Comparison of ENCODE assay signal across 9 cellular contexts in the genomic region with DNA sequence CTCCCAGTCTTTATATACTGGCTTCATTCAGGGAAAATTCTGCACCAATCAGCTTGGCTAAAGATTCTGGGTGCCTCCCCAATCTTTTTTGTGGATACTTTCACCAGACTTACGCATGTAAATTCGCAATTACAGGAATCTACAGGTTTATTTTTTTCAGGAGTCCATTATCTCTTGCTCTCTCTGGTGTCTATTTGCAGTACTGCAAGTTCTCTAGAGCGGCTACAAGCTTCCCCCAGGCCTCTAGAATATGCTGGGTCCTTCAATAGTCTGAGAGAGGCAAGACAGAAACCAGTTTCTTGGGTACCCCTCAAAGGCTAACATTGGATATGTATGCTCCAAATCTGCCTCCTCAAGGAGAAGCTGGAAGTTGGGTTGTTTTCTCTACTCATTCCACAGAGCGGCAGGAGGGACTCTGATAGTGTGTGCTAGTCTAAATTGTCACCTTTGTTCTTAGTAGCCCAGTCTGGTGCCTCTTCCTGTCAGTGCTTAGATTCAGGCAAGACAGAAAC. TPM values are rescaled to one million over a fixed set of nuclear protein-coding genes. Genes with fewer than 3 reads are reported as not detected.
A peak's percentile ranks its signal among the peaks of the same experiment; 100 is the strongest.
DNase-seq lines count a peak whose midpoint lies in the region; ATAC-seq and TF ChIP-seq lines count a peak whose summit lies in the region.
"Had no signal": no experiment of that assay in that cellular context is flagged by ENCODE, and none has a peak within 500 bp of the region (broad histone marks: within the 10 kb centered on the region; RNA-seq: fewer than 3 reads in every experiment).

No MANE protein-coding gene starts in this region.

- H3K9me3 ChIP-seq in Karpas-422 (ENCODE audit: low read length) (no peaks in the 10 kb centered on the region), hepatocyte (ENCODE audit: low read depth) (no peaks in the 10 kb centered on the region)

- no peaks in the 10 kb centered on the region for H3K79me2 ChIP-seq in Karpas-422 (ENCODE audit: low read length)
- no peaks in the 10 kb centered on the region for H3K79me2 ChIP-seq in hepatocyte

- H3K4me3 ChIP-seq in Karpas-422 (ENCODE audit: low read length) (no peak overlapping the region), hepatocyte (no peak overlapping the region)

- no peaks in the 10 kb centered on the region for H3K36me3 ChIP-seq in Karpas-422 (ENCODE audit: insufficient read depth, low read length)
- H3K36me3 ChIP-seq in hepatocyte (replicated peaks; ENCODE audit: insufficient read depth, low read depth), result no peaks in the 10 kb centered on the region

- H3K9me2 ChIP-seq in Karpas-422 (replicated peaks; ENCODE audit: insufficient read depth, low read length) (no peaks in the 10 kb centered on the region), hepatocyte (replicated peaks; ENCODE audit: insufficient read depth) (no peaks in the 10 kb centered on the region)

- H3K27me3 ChIP-seq in Karpas-422 (ENCODE audit: low read length), result no peaks in the 10 kb centered on the region; the same call in 1 of the 2 replicates
- H3K27me3 ChIP-seq in hepatocyte, result peaks cover 7% of the 10 kb centered on the region

- DNase-seq in ELR (ENCODE audit: low read depth) (peak; percentile 65), Karpas-422 (peak; percentile 65), hepatocyte (ENCODE audit: low spot score) (no peak), NCI-H1930 (lab: John Stamatoyannopoulos, UW) (no peak), COR-L47 (lab: John Stamatoyannopoulos, UW) (no peak), DMS153 (lab: John Stamatoyannopoulos, UW) (no peak)

- no peak for ATAC-seq in GM19455 (IDR thresholded peaks at IDR 0.05; ENCODE audit: unreplicated experiment)

- WGBS in hepatocyte (ENCODE audit: low lambda C conversion rate, missing lambda C conversion rate), result 44% methylated on average over 4 of the region's 4 CpGs

- H3K4me1 ChIP-seq in Karpas-422 (ENCODE audit: low read length), result no peaks in the 10 kb centered on the region
- H3K4me1 ChIP-seq in hepatocyte (ENCODE audit: insufficient read depth), result no peaks in the 10 kb centered on the region

- no peak overlapping the region for H3K4me2 ChIP-seq in Karpas-422 (ENCODE audit: low read depth, low read length, poor library complexity, severe bottlenecking)
- no peak overlapping the region for H3K4me2 ChIP-seq in hepatocyte

- H2AFZ ChIP-seq in Karpas-422 (ENCODE audit: low read length) (no peak overlapping the region), hepatocyte (no peak overlapping the region)

- no peak overlapping the region for H3K27ac ChIP-seq in Karpas-422 (ENCODE audit: low read length)
- no peak overlapping the region for H3K27ac ChIP-seq in VCaP
- no peak overlapping the region for H3K27ac ChIP-seq in hepatocyte

- TF ChIP-seq CTCF in VCaP (conservative IDR thresholded peaks at IDR 0.05) (peak; percentile 66), hepatocyte (IDR thresholded peaks at IDR 0.05; ENCODE audit: poor library complexity) (peak; percentile 51)

- no peak overlapping the region for H3K9ac ChIP-seq in Karpas-422 (ENCODE audit: low read length)

- H4K20me1 ChIP-seq in Karpas-422 (ENCODE audit: insufficient read depth, low read depth, low read length) (no peaks in the 10 kb centered on the region), hepatocyte (ENCODE audit: insufficient read depth, poor library complexity, severe bottlenecking) (no peaks in the 10 kb centered on the region)

RNA-seq across cellular contexts. Expression of gene SUN5, which starts 58.5 kb away (rescaled TPM):
- not detected in 2 replicates for total RNA-seq in Karpas-422 (2014; rRNA removed; shearing (Covaris generic); ENCODE audit: low replicate concordance)
- not detected in 2 replicates for total RNA-seq in hepatocyte
- polyA plus RNA-seq in hepatocyte, result not detected in 2 replicates
- total RNA-seq: T-helper 1 cell treated with Interleukin-12 subunit alpha and Interleukin-12 subunit beta and Interleukin-4 antibody, amounts not matched to agents 30 ng/mL and 1 ng/mL, for 36 hours had no signal

Comparison
In these comparisons a context has a peak if more than half of its experiments do, and no peak if none do; other contexts are left out.
1. DNase-seq: peak in ELR (single experiment) and Karpas-422 (single experiment); none in hepatocyte (single experiment), NCI-H1930 (0 of 2), COR-L47 (single experiment) and DMS153 (single experiment).